Comparison of ENCODE assay signal across 32 cellular contexts in genomic region chr18:32353257-32353656, GRCh38.
"Had no signal": no experiment of that assay in that cellular context is flagged by ENCODE, and none has a peak within 500 bp of the region (broad histone marks: within the 10 kb centered on the region; RNA-seq: fewer than 3 reads in every experiment).

No MANE protein-coding gene starts in this region.

- H3K36me3 ChIP-seq: ascending aorta, WERI-Rb-1 had no signal

- H3K27me3 Mint-ChIP-seq: activated CD4-positive, alpha-beta memory T cell treated with anti-CD3 and anti-CD28 coated beads for 36 hours; brain; dendritic cell treated with granulocyte-macrophage colony-stimulating factor and Interleukin-4, amounts not matched to agents 40 ng/mL and 50 ng/mL, for 4 days had no signal

- H3K4me3 Mint-ChIP-seq: activated B cell treated with CpG ODN at 0.5 μM for 24 hours; activated CD4-positive, alpha-beta memory T cell treated with anti-CD3 and anti-CD28 coated beads for 36 hours; activated naive CD4-positive, alpha-beta T cell treated with anti-CD3 and anti-CD28 coated beads, Interleukin-2, amount 10 ng/mL, durations not matched to agents 7 days and 5 days; activated naive CD8-positive, alpha-beta T cell treated with anti-CD3 and anti-CD28 coated beads, Interleukin-2, amount 10 ng/mL, durations not matched to agents 7 days and 5 days; activated T-cell treated with anti-CD3 and anti-CD28 coated beads, Interleukin-2, amount 50 U/mL, for 24 hours; activated T-cell treated with anti-CD3 and anti-CD28 coated beads, Interleukin-2, amount 50 U/mL, for 72 hours; brain; central memory CD8-positive, alpha-beta T cell; dendritic cell treated with granulocyte-macrophage colony-stimulating factor and Interleukin-4, amounts not matched to agents 40 ng/mL and 50 ng/mL, for 4 days; endodermal cell; T-helper 17 cell; T-helper 2 cell treated with Interferon-gamma antibody and Interleukin-4, amounts not matched to agents 5 μg/mL and 100 μg/mL, for 36 hours had no signal

- H3K9me3 ChIP-seq: ascending aorta had no signal

- H3K4me3 ChIP-seq: ascending aorta, coronary artery, dorsolateral prefrontal cortex had no signal

- FAIRE-seq: bronchial epithelial cell, frontal cortex had no signal

- H3K27ac ChIP-seq: WERI-Rb-1 had no signal

- H3K36me3 Mint-ChIP-seq: activated CD4-positive, alpha-beta memory T cell treated with anti-CD3 and anti-CD28 coated beads for 36 hours; activated naive CD4-positive, alpha-beta T cell treated with anti-CD3 and anti-CD28 coated beads, Interleukin-2, amount 10 ng/mL, durations not matched to agents 7 days and 5 days; activated naive CD4-positive, alpha-beta T cell treated with anti-CD3 and anti-CD28 coated beads, Interleukin-2, amount 50 U/mL, for 72 hours; activated naive CD8-positive, alpha-beta T cell treated with anti-CD3 and anti-CD28 coated beads, Interleukin-2, amount 10 ng/mL, durations not matched to agents 7 days and 5 days; brain had no signal

- H3K27me3 ChIP-seq: ascending aorta, dorsolateral prefrontal cortex had no signal

- H3K9me3 Mint-ChIP-seq: activated B cell treated with CpG ODN at 0.5 μM for 24 hours; activated CD4-positive, alpha-beta memory T cell treated with anti-CD3 and anti-CD28 coated beads for 36 hours; activated naive CD4-positive, alpha-beta T cell treated with anti-CD3 and anti-CD28 coated beads, Interleukin-2, amount 10 ng/mL, durations not matched to agents 7 days and 5 days; activated naive CD4-positive, alpha-beta T cell treated with anti-CD3 and anti-CD28 coated beads, Interleukin-2, amount 50 U/mL, for 72 hours; activated naive CD8-positive, alpha-beta T cell treated with anti-CD3 and anti-CD28 coated beads, Interleukin-2, amount 10 ng/mL, durations not matched to agents 7 days and 5 days; activated T-cell treated with anti-CD3 and anti-CD28 coated beads, Interleukin-2, amount 50 U/mL, for 24 hours; activated T-cell treated with anti-CD3 and anti-CD28 coated beads, Interleukin-2, amount 50 U/mL, for 72 hours; brain; central memory CD8-positive, alpha-beta T cell; dendritic cell treated with granulocyte-macrophage colony-stimulating factor and Interleukin-4, amounts not matched to agents 40 ng/mL and 50 ng/mL, for 4 days; endodermal cell; T-helper 2 cell treated with Interferon-gamma antibody and Interleukin-4, amounts not matched to agents 5 μg/mL and 100 μg/mL, for 36 hours had no signal

- ATAC-seq: activated CD4-positive, CD25-positive, alpha-beta regulatory T cell treated with anti-CD3 and anti-CD28 coated beads, Interleukin-2, amount 50 U/mL, for 24 hours; activated naive CD4-positive, alpha-beta T cell treated with anti-CD3 and anti-CD28 coated beads, Interleukin-2, amount 50 U/mL, for 72 hours; activated T-cell treated with anti-CD3 and anti-CD28 coated beads, Interleukin-2, amount 50 U/mL, for 72 hours; esophagus mucosa; T-helper 17 cell had no signal

- H3K4me1 Mint-ChIP-seq: activated B cell treated with CpG ODN at 0.5 μM for 24 hours; activated naive CD4-positive, alpha-beta T cell treated with anti-CD3 and anti-CD28 coated beads, Interleukin-2, amount 10 ng/mL, durations not matched to agents 7 days and 5 days; activated naive CD8-positive, alpha-beta T cell treated with anti-CD3 and anti-CD28 coated beads, Interleukin-2, amount 10 ng/mL, durations not matched to agents 7 days and 5 days; central memory CD8-positive, alpha-beta T cell; T-helper 17 cell had no signal

- H3K27ac Mint-ChIP-seq: activated B cell treated with CpG ODN at 0.5 μM for 24 hours; activated CD4-positive, alpha-beta memory T cell treated with anti-CD3 and anti-CD28 coated beads for 36 hours; activated naive CD4-positive, alpha-beta T cell treated with anti-CD3 and anti-CD28 coated beads, Interleukin-2, amount 10 ng/mL, durations not matched to agents 7 days and 5 days; activated naive CD4-positive, alpha-beta T cell treated with anti-CD3 and anti-CD28 coated beads, Interleukin-2, amount 50 U/mL, for 72 hours; activated naive CD8-positive, alpha-beta T cell treated with anti-CD3 and anti-CD28 coated beads, Interleukin-2, amount 10 ng/mL, durations not matched to agents 7 days and 5 days; activated T-cell treated with anti-CD3 and anti-CD28 coated beads, Interleukin-2, amount 50 U/mL, for 24 hours; activated T-cell treated with anti-CD3 and anti-CD28 coated beads, Interleukin-2, amount 50 U/mL, for 72 hours; dendritic cell treated with granulocyte-macrophage colony-stimulating factor and Interleukin-4, amounts not matched to agents 40 ng/mL and 50 ng/mL, for 4 days; T-helper 17 cell; T-helper 2 cell treated with Interferon-gamma antibody and Interleukin-4, amounts not matched to agents 5 μg/mL and 100 μg/mL, for 36 hours had no signal

- DNase-seq: activated B cell treated with CpG ODN at 0.5 μM for 24 hours; activated CD4-positive, alpha-beta memory T cell treated with anti-CD3 and anti-CD28 coated beads for 36 hours; activated CD4-positive, alpha-beta T cell treated with anti-CD3 and anti-CD28 coated beads for 48 hours; activated CD4-positive, alpha-beta T cell treated with anti-CD3 and anti-CD28 coated beads, Interleukin-2, amount 50 U/mL, for 1 hour; activated CD8-positive, alpha-beta memory T cell treated with anti-CD3 and anti-CD28 coated beads, Interleukin-2, amount 50 U/mL, for 48 hours; activated gamma-delta T cell; activated naive CD4-positive, alpha-beta T cell; activated naive CD4-positive, alpha-beta T cell treated with anti-CD3 and anti-CD28 coated beads, Interleukin-2, amount 10 ng/mL, durations not matched to agents 7 days and 5 days; activated naive CD8-positive, alpha-beta T cell treated with anti-CD3 and anti-CD28 coated beads, Interleukin-2, amount 10 ng/mL, durations not matched to agents 7 days and 5 days; activated T-cell treated with anti-CD3 and anti-CD28 coated beads for 4 hours; activated T-cell treated with anti-CD3 and anti-CD28 coated beads, Interleukin-2, amount 50 U/mL, for 24 hours; activated T-cell treated with anti-CD3 and anti-CD28 coated beads, Interleukin-2, amount 50 U/mL, for 72 hours; dorsolateral prefrontal cortex; effector memory CD4-positive, alpha-beta T cell; endodermal cell; foreskin fibroblast; head of caudate nucleus; T-helper 1 cell; T-helper 17 cell; T1000; WERI-Rb-1 had no signal
